Comparison of ENCODE assay signal across 8 cellular contexts in the genomic region with DNA sequence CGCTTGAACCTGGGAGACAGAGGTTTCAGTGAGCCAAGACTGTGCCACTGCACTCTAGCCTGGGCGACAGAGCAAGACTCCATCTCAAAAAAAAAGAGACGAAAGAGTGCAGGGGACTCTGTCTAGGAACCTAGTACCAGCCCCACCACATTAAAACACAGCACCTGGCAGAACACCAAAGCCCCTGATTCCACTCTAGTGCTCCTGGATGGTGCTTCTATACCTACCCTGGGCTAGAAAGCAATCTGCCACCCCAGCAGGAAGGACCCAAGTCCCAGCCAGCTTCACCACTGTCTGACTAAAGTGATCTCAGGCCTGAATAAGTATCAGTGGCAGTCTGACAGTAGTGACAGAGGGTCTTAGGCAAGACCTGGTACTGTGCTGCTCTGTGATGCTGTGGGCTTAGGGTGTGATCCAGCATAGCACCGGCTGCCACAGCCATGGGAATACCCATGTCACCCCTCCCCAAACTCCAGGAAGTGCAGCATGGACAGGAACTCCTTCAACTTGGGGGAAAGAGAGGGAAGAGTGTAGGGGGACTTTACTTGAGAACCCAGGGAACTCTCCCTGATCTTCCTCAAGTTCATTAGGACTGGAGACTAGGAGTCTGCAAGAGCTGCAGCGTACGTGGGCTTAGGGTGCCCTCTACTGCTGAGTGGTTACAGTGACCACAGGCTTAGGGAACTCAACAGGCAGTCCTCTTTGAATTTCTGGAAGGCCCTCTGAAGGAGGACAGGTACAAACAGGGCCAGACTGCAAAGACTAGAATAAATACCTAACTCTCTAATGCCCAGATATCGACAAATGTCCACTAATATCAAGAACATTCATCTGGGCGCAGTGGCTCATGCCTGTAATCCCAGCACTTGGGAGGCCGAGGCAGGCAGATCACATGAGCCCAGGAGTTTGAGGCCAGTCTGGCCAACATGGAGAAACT. TPM values are rescaled to one million over a fixed set of nuclear protein-coding genes. Genes with fewer than 3 reads are reported as not detected.
A peak's percentile ranks its signal among the peaks of the same experiment; 100 is the strongest.
DNase-seq lines count a peak whose midpoint lies in the region; ATAC-seq, FAIRE-seq and TF ChIP-seq lines count a peak whose summit lies in the region.

No MANE protein-coding gene starts in this region.

- peak; percentile 77 to 100 (median 98) for ATAC-seq in pancreas
- peak; percentile 98 for ATAC-seq in upper lobe of right lung
- no peak for ATAC-seq in GM19455 (IDR thresholded peaks at IDR 0.05; ENCODE audit: unreplicated experiment)

- TF ChIP-seq CTCF in PC-9 (conservative IDR thresholded peaks at IDR 0.05) (peak; percentile 93), fibroblast of pulmonary artery (IDR thresholded peaks at IDR 0.05; ENCODE audit: low read length, missing control alignments) (peak; percentile 93), pancreas (IDR thresholded peaks at IDR 0.05) (peak; percentile 20 to 67 (median 56)), upper lobe of right lung (IDR thresholded peaks at IDR 0.05) (peak; percentile 67)

- WGBS in pancreas, 2 donors, result 57 to 62% methylated on average over 9 of the region's 9 CpGs

- H3K4me2 ChIP-seq in Karpas-422 (ENCODE audit: low read depth, low read length, poor library complexity, severe bottlenecking), result no peak overlapping the region
- no peak overlapping the region for H3K4me2 ChIP-seq in PC-9

- no peaks in the 10 kb centered on the region for H3K9me2 ChIP-seq in Karpas-422 (replicated peaks; ENCODE audit: insufficient read depth, low read length)
- H3K9me2 ChIP-seq in PC-9 (ENCODE audit: insufficient read depth), result no peaks in the 10 kb centered on the region

- H3K9me3 ChIP-seq in Karpas-422 (ENCODE audit: low read length) (no peaks in the 10 kb centered on the region), PC-9 (ENCODE audit: insufficient read depth, low read depth) (no peaks in the 10 kb centered on the region), pancreas (no peaks in the 10 kb centered on the region), upper lobe of right lung (no peaks in the 10 kb centered on the region)

- H4K20me1 ChIP-seq in Karpas-422 (ENCODE audit: insufficient read depth, low read depth, low read length), result no peaks in the 10 kb centered on the region
- no peaks in the 10 kb centered on the region for H4K20me1 ChIP-seq in PC-9 (ENCODE audit: insufficient read depth)

- peaks cover 4% of the 10 kb centered on the region; the same call in 1 of the 2 replicates for H3F3A ChIP-seq in PC-9 (ENCODE audit: insufficient read depth, low read depth)

- CTCF ChIA-PET in PC-9 (lab: Charles Lee), result interaction anchor here (1.0 kb wide), 1 partner anchor 130 kb away, joined by 5 read pairs; no protein-coding TSS in a partner anchor

- H3K27ac ChIP-seq in Karpas-422 (ENCODE audit: low read length), result no peak overlapping the region
- H3K27ac ChIP-seq in PC-9, result no peak overlapping the region
- no peak overlapping the region for H3K27ac ChIP-seq in pancreas
- H3K27ac ChIP-seq in upper lobe of right lung, result no peak overlapping the region

- intact Hi-C loops in PC-9 (cut with micrococcal nuclease; ENCODE audit: unreplicated experiment), result loop anchor here (1.0 to 10.0 kb wide), 5 partner anchors 130 to 1313 kb away; no protein-coding TSS in a partner anchor
- intact Hi-C loops in pancreas (cut with DNase I), result loop anchor here (5.0 to 10.0 kb wide), 3 partner anchors 125 to 143 kb away; no protein-coding TSS in a partner anchor
- intact Hi-C loops in upper lobe of right lung (cut with DNase I), result loop anchor here (10.0 kb wide), 1 partner anchor 143 kb away; no protein-coding TSS in a partner anchor

- H3K27me3 ChIP-seq in Karpas-422 (ENCODE audit: low read length) (no peaks in the 10 kb centered on the region), PC-9 (ENCODE audit: insufficient read depth, low read depth) (peaks cover 23% of the 10 kb centered on the region), pancreas (no peaks in the 10 kb centered on the region), upper lobe of right lung (no peaks in the 10 kb centered on the region)

- H3K4me1 ChIP-seq in Karpas-422 (ENCODE audit: low read length), result no peaks in the 10 kb centered on the region
- no peaks in the 10 kb centered on the region for H3K4me1 ChIP-seq in PC-9 (replicated peaks; ENCODE audit: insufficient read depth)
- H3K4me1 ChIP-seq in pancreas, result no peaks in the 10 kb centered on the region
- H3K4me1 ChIP-seq in upper lobe of right lung, result no peaks in the 10 kb centered on the region

- no peak overlapping the region for H3K9ac ChIP-seq in Karpas-422 (ENCODE audit: low read length)

- H3K4me3 ChIP-seq in Karpas-422 (ENCODE audit: low read length), result no peak overlapping the region
- H3K4me3 ChIP-seq in PC-9, result no peak overlapping the region
- no peak overlapping the region for H3K4me3 ChIP-seq in fibroblast of pulmonary artery (replicated peaks; ENCODE audit: low read depth, low read length)
- no peak overlapping the region for H3K4me3 ChIP-seq in pancreas
- no peak overlapping the region for H3K4me3 ChIP-seq in upper lobe of right lung

- no peaks in the 10 kb centered on the region for H3K36me3 ChIP-seq in Karpas-422 (ENCODE audit: insufficient read depth, low read length)
- no peaks in the 10 kb centered on the region for H3K36me3 ChIP-seq in PC-9 (ENCODE audit: low read depth)
- no peaks in the 10 kb centered on the region for H3K36me3 ChIP-seq in pancreas
- no peaks in the 10 kb centered on the region for H3K36me3 ChIP-seq in upper lobe of right lung

- no peak for FAIRE-seq in pancreas (lab: Jason Lieb, UNC)

- H2AFZ ChIP-seq in Karpas-422 (ENCODE audit: low read length) (no peak overlapping the region), PC-9 (no peak overlapping the region)

- DNase-seq in EL, result peak; percentile 80
- DNase-seq in Karpas-422, result peak; percentile 93
- peak; percentile 75 to 79 for DNase-seq in PC-9
- peak; percentile 59 for DNase-seq in activated T-cell treated with anti-CD3 and anti-CD28 coated beads, Interleukin-2, amount 50 U/mL, for 1 hour
- DNase-seq in fibroblast of pulmonary artery (ENCODE audit: low read depth), result peak; percentile 91
- peak; percentile 56 to 82 (median 65) for DNase-seq in pancreas
- DNase-seq in upper lobe of right lung, result peak; percentile 83

- H3K79me2 ChIP-seq in Karpas-422 (ENCODE audit: low read length) (no peaks in the 10 kb centered on the region), PC-9 (ENCODE audit: low read depth) (no peaks in the 10 kb centered on the region)

- BruUV-seq in PC-9 (replicated peaks; lab: Mats Ljungman, UMichigan), result no TSS peak

- POLR2A ChIA-PET in PC-9 (lab: Charles Lee; ENCODE audit: unreplicated experiment), result no interaction called here

RNA-seq across cellular contexts. Expression of gene RNF43, which starts 30.0 kb away (rescaled TPM):
- not detected in 2 replicates for total RNA-seq in Karpas-422 (2014; rRNA removed; shearing (Covaris generic); ENCODE audit: low replicate concordance)
- 0.33 TPM in 1 of 2 replicates, not detected in the other for total RNA-seq in PC-9 (2021)
- total RNA-seq in pancreas, result 10 to 100 TPM in 2 of 6 donors, 1 to 10 TPM in 4; 4.5 to 12.5 (median 6.2) TPM
- polyA plus RNA-seq in pancreas, result 1 to 10 TPM; 5.9 to 6.2 TPM
- total RNA-seq in upper lobe of right lung, result 7.5 TPM

RNA-seq across cellular contexts. Expression of gene HSF5, which starts 40.9 kb away (rescaled TPM):
- 0.11 and 0.82 TPM in 2 replicates for total RNA-seq in Karpas-422 (2014; rRNA removed; shearing (Covaris generic); ENCODE audit: low replicate concordance)
- total RNA-seq in PC-9 (2021) (not detected in 2 replicates), pancreas (under 1 TPM in 1 of 6 donors, not detected in 5; 0.04 TPM), upper lobe of right lung (0.20 TPM)
- polyA plus RNA-seq in pancreas, result not detected
